25 cellular contexts compared by ENCODE assay signal in genomic region chr6:101613556-101613955, GRCh38.
A peak's percentile ranks its signal among the peaks of the same experiment; 100 is the strongest.
DNase-seq lines count a peak whose midpoint lies in the region; ATAC-seq and TF ChIP-seq lines count a peak whose summit lies in the region.
"Had no signal": no experiment of that assay in that cellular context is flagged by ENCODE, and none has a peak within 500 bp of the region (broad histone marks: within the 10 kb centered on the region; RNA-seq: fewer than 3 reads in every experiment).

No MANE protein-coding gene starts in this region.

- no peaks in the 10 kb centered on the region for H3K27me3 Mint-ChIP-seq in WTC11 (ENCODE audit: low read depth)
- H3K27me3 Mint-ChIP-seq in activated CD4-positive, alpha-beta memory T cell treated with anti-CD3 and anti-CD28 coated beads for 36 hours = no peaks in the 10 kb centered on the region
- H3K27me3 Mint-ChIP-seq: CD4-positive, alpha-beta memory T cell; IgD-negative memory B cell had no signal

- H3K4me3 Mint-ChIP-seq in WTC11 = no peak overlapping the region
- H3K4me3 Mint-ChIP-seq in activated CD4-positive, alpha-beta memory T cell treated with anti-CD3 and anti-CD28 coated beads for 36 hours = no peak overlapping the region
- H3K4me3 Mint-ChIP-seq: CD4-positive, alpha-beta memory T cell; IgD-negative memory B cell had no signal

- no peaks in the 10 kb centered on the region for H3K9me3 Mint-ChIP-seq in WTC11
- peaks cover 3% of the 10 kb centered on the region for H3K9me3 Mint-ChIP-seq in activated CD4-positive, alpha-beta memory T cell treated with anti-CD3 and anti-CD28 coated beads for 36 hours

- no peaks in the 10 kb centered on the region for H3K36me3 Mint-ChIP-seq in WTC11
- H3K36me3 Mint-ChIP-seq in activated CD4-positive, alpha-beta memory T cell treated with anti-CD3 and anti-CD28 coated beads for 36 hours = no peaks in the 10 kb centered on the region
- H3K36me3 Mint-ChIP-seq: CD4-positive, alpha-beta memory T cell; IgD-negative memory B cell had no signal

- no peaks in the 10 kb centered on the region for H3K27me3 ChIP-seq in HUES48 (ENCODE audit: control insufficient read depth, insufficient read depth, low read length)

- H3K4me3 ChIP-seq in HUES48 (ENCODE audit: low read depth, low read length) = no peak overlapping the region
- H3K4me3 ChIP-seq: GM23248 had no signal

- POLR2A ChIA-PET in WTC11 (lab: Charles Lee) = no interaction called here
- POLR2A ChIA-PET in activated CD4-positive, alpha-beta memory T cell treated with anti-CD3 and anti-CD28 coated beads for 36 hours (lab: Charles Lee) = no interaction called here

- ATAC-seq in WTC11 (no peak), HG02981 (IDR thresholded peaks at IDR 0.05; ENCODE audit: unreplicated experiment) (no peak)
- ATAC-seq: HCT116, SK-N-SH treated with all-trans-retinoic acid at 6 μM for 48 hours had no signal

- TF ChIP-seq CTCF in WTC11 (IDR thresholded peaks at IDR 0.05) = no peak

- H3K9ac ChIP-seq in HUES48 (ENCODE audit: low read depth, low read length) = no peak overlapping the region
- H3K9ac ChIP-seq: GM23248 had no signal

- H3K36me3 ChIP-seq in HUES48 (ENCODE audit: control insufficient read depth, insufficient read depth, low read length) = no peaks in the 10 kb centered on the region

- peak overlapping the region; percentile 69 for H3K27ac Mint-ChIP-seq in WTC11
- H3K27ac Mint-ChIP-seq in activated CD4-positive, alpha-beta memory T cell treated with anti-CD3 and anti-CD28 coated beads for 36 hours = no peak overlapping the region
- H3K27ac Mint-ChIP-seq: CD4-positive, alpha-beta memory T cell; IgD-negative memory B cell had no signal

- CTCF ChIA-PET in WTC11 (lab: Charles Lee) = interaction anchor here (0.7 kb wide), 1 partner anchor 220 kb away, joined by 3 read pairs; no protein-coding TSS in a partner anchor
- CTCF ChIA-PET in activated CD4-positive, alpha-beta memory T cell treated with anti-CD3 and anti-CD28 coated beads for 36 hours (lab: Charles Lee) = no interaction called here

- peaks cover 32% of the 10 kb centered on the region for H3K4me1 ChIP-seq in HUES48 (ENCODE audit: control insufficient read depth, insufficient read depth, low read length)

- DNase-seq in Caki2 (ENCODE audit: low read depth) = peak; percentile 60
- no peak for DNase-seq in WTC11 (ENCODE audit: low spot score)
- DNase-seq in kidney glomerular epithelial cell (lab: John Stamatoyannopoulos, UW) = peak; percentile 48
- DNase-seq in activated CD4-positive, alpha-beta memory T cell treated with anti-CD3 and anti-CD28 coated beads for 36 hours = no peak
- no peak for DNase-seq in activated T-cell treated with anti-CD3 and anti-CD28 coated beads, Interleukin-2, amount 50 U/mL, for 1 hour
- no peak for DNase-seq in NCI-H748 (lab: John Stamatoyannopoulos, UW; ENCODE audit: unreplicated experiment)
- DNase-seq: C1 segment of cervical spinal cord; CD4-positive, alpha-beta memory T cell; COR-L47; DND-41; GM23248; NCI-H1048; NCI-H1417; NCI-H1694; NCI-H2029 treated with DMSO at 0.1 percent for 48 hours; NCI-H226; NCI-H510A treated with DMSO at 0.1 percent for 48 hours; NCI-H748 treated with DMSO at 0.1 percent for 48 hours; T-helper 2 cell had no signal

- H3K27ac ChIP-seq in HUES48 (ENCODE audit: low read depth, low read length) = peak overlapping the region; percentile 99
- H3K27ac ChIP-seq: GM23248, HL-60 had no signal

- H3K4me1 Mint-ChIP-seq in WTC11 = peaks cover 50% of the 10 kb centered on the region
- H3K4me1 Mint-ChIP-seq in activated CD4-positive, alpha-beta memory T cell treated with anti-CD3 and anti-CD28 coated beads for 36 hours (ENCODE audit: low read depth) = no peaks in the 10 kb centered on the region
- H3K4me1 Mint-ChIP-seq: CD4-positive, alpha-beta memory T cell; IgD-negative memory B cell had no signal

- no peaks in the 10 kb centered on the region for H3K9me3 ChIP-seq in HUES48 (ENCODE audit: control insufficient read depth, insufficient read depth, low read length)

- intact Hi-C loops in activated CD4-positive, alpha-beta memory T cell treated with anti-CD3 and anti-CD28 coated beads for 36 hours (cut with micrococcal nuclease) = no loop called here

- in situ Hi-C loops in Caki2 (cut with HindIII; ENCODE audit: low pct_unique_long_range_greater_than_20kb, low sequenced_read_pairs) = no loop called here

TF ChIP-seq in WTC11, 78 proteins besides CTCF, POLR2A, EP300 and RAD21 (continues in another document):
- TF ChIP-seq CBFB (CRISPR knock-in tag; IDR thresholded peaks at IDR 0.05; ENCODE audit: low read depth) (no peak), SOX15 (CRISPR knock-in tag; IDR thresholded peaks at IDR 0.05) (no peak), TEAD4 (CRISPR knock-in tag; IDR thresholded peaks at IDR 0.05) (no peak), ATF3 (CRISPR knock-in tag; conservative IDR thresholded peaks at IDR 0.05) (no peak), CREB1 (CRISPR knock-in tag; IDR thresholded peaks at IDR 0.05) (no peak), ZNF232 (CRISPR knock-in tag; IDR thresholded peaks at IDR 0.05) (no peak), FOXP4 (CRISPR knock-in tag; IDR thresholded peaks at IDR 0.05) (no peak), E2F5 (CRISPR knock-in tag; IDR thresholded peaks at IDR 0.05) (no peak), PRRX2 (CRISPR knock-in tag; IDR thresholded peaks at IDR 0.05) (no peak), PREB (CRISPR knock-in tag; IDR thresholded peaks at IDR 0.05; ENCODE audit: borderline replicate concordance) (no peak), TP53 (CRISPR knock-in tag; IDR thresholded peaks at IDR 0.05) (no peak), ATF2 (CRISPR knock-in tag; IDR thresholded peaks at IDR 0.05; ENCODE audit: borderline replicate concordance, low read depth) (no peak), MAX (CRISPR knock-in tag; IDR thresholded peaks at IDR 0.05) (no peak), SMAD4 (CRISPR knock-in tag; IDR thresholded peaks at IDR 0.05) (no peak), ZNF138 (CRISPR knock-in tag; conservative IDR thresholded peaks at IDR 0.05) (no peak)

Comparison
In these comparisons a context has a peak if more than half of its experiments do, and no peak if none do; other contexts are left out.
1. DNase-seq: peak in Caki2 (single experiment) and kidney glomerular epithelial cell (single experiment); none in WTC11 (single experiment), activated CD4-positive, alpha-beta memory T cell treated with anti-CD3 and anti-CD28 coated beads for 36 hours (single experiment), activated T-cell treated with anti-CD3 and anti-CD28 coated beads, Interleukin-2, amount 50 U/mL, for 1 hour (single experiment) and NCI-H748 (single experiment).